In genomic region chr2:236434593-236434992, GRCh38 we compare ENCODE assay signal across 14 cellular contexts.
DNase-seq lines count a peak whose midpoint lies in the region; TF ChIP-seq lines count a peak whose summit lies in the region.
"Had no signal": no experiment of that assay in that cellular context is flagged by ENCODE, and none has a peak within 500 bp of the region (broad histone marks: within the 10 kb centered on the region; RNA-seq: fewer than 3 reads in every experiment).

No MANE protein-coding gene starts in this region.

- H3K9me3 Mint-ChIP-seq in neural progenitor cell: no peaks in the 10 kb centered on the region

- POLR2A ChIA-PET in HEK293 (lab: Yijun Ruan, JAX) (no interaction called here), OCI-LY7 (lab: Charles Lee) (no interaction called here)

- no peaks in the 10 kb centered on the region for H3K36me3 Mint-ChIP-seq in neural progenitor cell
- H3K36me3 Mint-ChIP-seq: CD8-positive, alpha-beta memory T cell had no signal

- BruUV-seq in OCI-LY7 (replicated peaks; lab: Mats Ljungman, UMichigan): no TSS peak

- H3K27me3 ChIP-seq in neural progenitor cell: no peaks in the 10 kb centered on the region
- H3K27me3 ChIP-seq: BLaER1 had no signal

- H3K9ac ChIP-seq in neural progenitor cell: no peak overlapping the region
- H3K9ac ChIP-seq: BLaER1 had no signal

- H3K27ac ChIP-seq in HEK293 (ENCODE audit: extremely low read depth, low read depth, low read length) (no peak overlapping the region), neural progenitor cell (no peak overlapping the region), OCI-LY7 (ENCODE audit: low read depth, low read length, poor library complexity, severe bottlenecking) (no peak overlapping the region)
- H3K27ac ChIP-seq: BLaER1 had no signal

- no peaks in the 10 kb centered on the region for H3F3A ChIP-seq in neural progenitor cell (ENCODE audit: low read depth)

- H3K4me2 ChIP-seq in neural progenitor cell: no peak overlapping the region
- H3K4me2 ChIP-seq in OCI-LY7 (ENCODE audit: low read length): no peak overlapping the region
- H3K4me2 ChIP-seq: BLaER1 had no signal

- no peaks in the 10 kb centered on the region for H4K20me1 ChIP-seq in neural progenitor cell (ENCODE audit: low read depth)
- H4K20me1 ChIP-seq in OCI-LY7 (ENCODE audit: insufficient read depth, low read length): no peaks in the 10 kb centered on the region
- H4K20me1 ChIP-seq: BLaER1 had no signal

- intact Hi-C loops in OCI-LY7 (cut with micrococcal nuclease; ENCODE audit: unreplicated experiment): no loop called here

- H2AFZ ChIP-seq in neural progenitor cell (replicated peaks) (peak overlapping the region; percentile 68), OCI-LY7 (ENCODE audit: low read length) (no peak overlapping the region)

- no peak for TF ChIP-seq CTCF in HEK293 (tag by site-specific recombination; IDR thresholded peaks at IDR 0.05)
- no peak for TF ChIP-seq CTCF in neural progenitor cell (IDR thresholded peaks at IDR 0.05)
- no peak for TF ChIP-seq CTCF in OCI-LY7 (conservative IDR thresholded peaks at IDR 0.05; ENCODE audit: low read length)

- CTCF ChIA-PET in HEK293 (lab: Yijun Ruan, JAX): no interaction called here
- CTCF ChIA-PET in OCI-LY7 (lab: Charles Lee; ENCODE audit: unreplicated experiment): no interaction called here

- H3K27ac Mint-ChIP-seq in neural progenitor cell: no peak overlapping the region
- H3K27ac Mint-ChIP-seq: CD8-positive, alpha-beta memory T cell had no signal

- H3K79me2 ChIP-seq in neural progenitor cell (ENCODE audit: low read depth): no peaks in the 10 kb centered on the region
- no peaks in the 10 kb centered on the region for H3K79me2 ChIP-seq in OCI-LY7 (ENCODE audit: insufficient read depth, low read depth, low read length)

- DNase-seq in NCI-H345 (lab: John Stamatoyannopoulos, UW): peak; percentile 24
- DNase-seq in NCI-H345 treated with DMSO at 0.1 percent for 48 hours (lab: John Stamatoyannopoulos, UW; ENCODE audit: unreplicated experiment): no peak
- DNase-seq in NCI-H2227 treated with DMSO at 0.1 percent for 48 hours (lab: John Stamatoyannopoulos, UW): peak; percentile 92
- no peak for DNase-seq in neural progenitor cell (ENCODE audit: low spot score)
- DNase-seq in OCI-LY7 (ENCODE audit: low spot score): no peak
- no peak for DNase-seq in DMS114 treated with DMSO at 0.1 percent for 48 hours (lab: John Stamatoyannopoulos, UW; ENCODE audit: unreplicated experiment)
- DNase-seq: 8988T; AML-193; Caco-2; CD8-positive, alpha-beta memory T cell; DMS53 had no signal

- H3K4me3 ChIP-seq in HEK293 (ENCODE audit: low read depth, low read length) (no peak overlapping the region), neural progenitor cell (no peak overlapping the region), OCI-LY7 (ENCODE audit: low read depth, low read length, poor library complexity, severe bottlenecking) (no peak overlapping the region)
- H3K4me3 ChIP-seq: BLaER1, GM12878 had no signal

- no peaks in the 10 kb centered on the region for H3K36me3 ChIP-seq in HEK293 (ENCODE audit: control insufficient read depth in 2 of 2, insufficient read depth in 1 of 2, low read length in 2 of 2)
- no peaks in the 10 kb centered on the region for H3K36me3 ChIP-seq in neural progenitor cell
- no peaks in the 10 kb centered on the region for H3K36me3 ChIP-seq in OCI-LY7 (ENCODE audit: insufficient read depth, low read length)
- H3K36me3 ChIP-seq: BLaER1 had no signal

- no peaks in the 10 kb centered on the region for H3K4me1 Mint-ChIP-seq in neural progenitor cell
- H3K4me1 Mint-ChIP-seq: CD8-positive, alpha-beta memory T cell had no signal

- no peaks in the 10 kb centered on the region for H3K9me2 ChIP-seq in OCI-LY7 (ENCODE audit: insufficient read depth, low read length)

- H3K27me3 Mint-ChIP-seq in neural progenitor cell (ENCODE audit: insufficient read depth, low read depth): no peaks in the 10 kb centered on the region

- H3K4me1 ChIP-seq in HEK293 (ENCODE audit: control insufficient read depth, insufficient read depth, low read length) (no peaks in the 10 kb centered on the region), neural progenitor cell (peaks cover 9% of the 10 kb centered on the region), OCI-LY7 (ENCODE audit: insufficient read depth, low read length, poor library complexity, severe bottlenecking) (no peaks in the 10 kb centered on the region)
- H3K4me1 ChIP-seq: BLaER1, Caco-2 had no signal

- no peaks in the 10 kb centered on the region for H3K9me3 ChIP-seq in HEK293 (ENCODE audit: control insufficient read depth, insufficient read depth, low read depth, low read length)
- H3K9me3 ChIP-seq in neural progenitor cell (ENCODE audit: low read depth): no peaks in the 10 kb centered on the region
- no peaks in the 10 kb centered on the region for H3K9me3 ChIP-seq in OCI-LY7 (ENCODE audit: low read length)
- H3K9me3 ChIP-seq: Caco-2 had no signal

- H3K4me3 Mint-ChIP-seq in neural progenitor cell: no peak overlapping the region
- H3K4me3 Mint-ChIP-seq: CD8-positive, alpha-beta memory T cell had no signal

TF ChIP-seq in HEK293, 187 proteins besides CTCF, POLR2A, EP300 and RAD21:
- TF ChIP-seq MYNN (tag by site-specific recombination; IDR thresholded peaks at IDR 0.05; ENCODE audit: borderline replicate concordance) (no peak), SP7 (tag by site-specific recombination; IDR thresholded peaks at IDR 0.05) (peak; percentile 90)

Comparison
In these comparisons a context has a peak if more than half of its experiments do, and no peak if none do; other contexts are left out.
1. DNase-seq: peak in NCI-H345 (single experiment) and NCI-H2227 treated with DMSO at 0.1 percent for 48 hours (single experiment); none in NCI-H345 treated with DMSO at 0.1 percent for 48 hours (single experiment), neural progenitor cell (single experiment), OCI-LY7 (single experiment) and DMS114 treated with DMSO at 0.1 percent for 48 hours (single experiment).